ENCODE assay signal across 40 cellular contexts in genomic region chr5:82473262-82473661, GRCh38.
"Had no signal": no experiment of that assay in that cellular context is flagged by ENCODE, and none has a peak within 500 bp of the region (broad histone marks: within the 10 kb centered on the region; RNA-seq: fewer than 3 reads in every experiment).

No MANE protein-coding gene starts in this region.

- H3K4me3 Mint-ChIP-seq: activated naive CD4-positive, alpha-beta T cell treated with anti-CD3 and anti-CD28 coated beads for 36 hours; activated naive CD4-positive, alpha-beta T cell treated with anti-CD3 and anti-CD28 coated beads, Interleukin-2, amount 10 ng/mL, durations not matched to agents 7 days and 5 days; activated naive CD4-positive, alpha-beta T cell treated with anti-CD3 and anti-CD28 coated beads, Interleukin-2, amount 50 U/mL, for 24 hours; activated naive CD8-positive, alpha-beta T cell; activated naive CD8-positive, alpha-beta T cell treated with anti-CD3 and anti-CD28 coated beads for 36 hours; activated naive CD8-positive, alpha-beta T cell treated with anti-CD3 and anti-CD28 coated beads, Interleukin-2, amount 10 ng/mL, durations not matched to agents 7 days and 5 days; activated naive CD8-positive, alpha-beta T cell treated with anti-CD3 and anti-CD28 coated beads, Interleukin-2, amount 50 U/mL, for 24 hours; activated T-cell treated with anti-CD3 and anti-CD28 coated beads, Interleukin-2, amount 50 U/mL, for 24 hours; activated T-cell treated with anti-CD3 and anti-CD28 coated beads, Interleukin-2, amount 50 U/mL, for 4 hours; activated T-cell treated with anti-CD3 and anti-CD28 coated beads, Interleukin-2, amount 50 U/mL, for 72 hours; activated T-helper 1 cell treated with anti-CD3 and anti-CD28 coated beads, Interleukin-12 subunit alpha, Interleukin-12 subunit beta, Interleukin-2, Interleukin-4 antibody, amounts not matched to agents 30 ng/mL and 10 ng/mL and 1 ng/mL, durations not matched to agents 14 hours and 24 hours and 36 hours; activated T-helper 17 cell treated with anti-CD3 and anti-CD28 coated beads, Interleukin-2, amount 50 U/mL, for 72 hours; brain; central memory CD8-positive, alpha-beta T cell had no signal

- H3K36me3 Mint-ChIP-seq: activated naive CD4-positive, alpha-beta T cell treated with anti-CD3 and anti-CD28 coated beads, Interleukin-2, amount 10 ng/mL, durations not matched to agents 7 days and 5 days; activated naive CD4-positive, alpha-beta T cell treated with anti-CD3 and anti-CD28 coated beads, Interleukin-2, amount 50 U/mL, for 24 hours; activated naive CD4-positive, alpha-beta T cell treated with anti-CD3 and anti-CD28 coated beads, Interleukin-2, amount 50 U/mL, for 72 hours; activated naive CD8-positive, alpha-beta T cell; activated naive CD8-positive, alpha-beta T cell treated with anti-CD3 and anti-CD28 coated beads for 36 hours; activated naive CD8-positive, alpha-beta T cell treated with anti-CD3 and anti-CD28 coated beads, Interleukin-2, amount 10 ng/mL, durations not matched to agents 7 days and 5 days; brain had no signal

- H3K9me3 Mint-ChIP-seq: activated naive CD4-positive, alpha-beta T cell treated with anti-CD3 and anti-CD28 coated beads for 36 hours; activated naive CD4-positive, alpha-beta T cell treated with anti-CD3 and anti-CD28 coated beads, Interleukin-2, amount 10 ng/mL, durations not matched to agents 7 days and 5 days; activated naive CD4-positive, alpha-beta T cell treated with anti-CD3 and anti-CD28 coated beads, Interleukin-2, amount 50 U/mL, for 24 hours; activated naive CD4-positive, alpha-beta T cell treated with anti-CD3 and anti-CD28 coated beads, Interleukin-2, amount 50 U/mL, for 72 hours; activated naive CD8-positive, alpha-beta T cell treated with anti-CD3 and anti-CD28 coated beads for 36 hours; activated naive CD8-positive, alpha-beta T cell treated with anti-CD3 and anti-CD28 coated beads, Interleukin-2, amount 10 ng/mL, durations not matched to agents 7 days and 5 days; activated naive CD8-positive, alpha-beta T cell treated with anti-CD3 and anti-CD28 coated beads, Interleukin-2, amount 50 U/mL, for 24 hours; activated T-cell treated with anti-CD3 and anti-CD28 coated beads, Interleukin-2, amount 50 U/mL, for 24 hours; activated T-cell treated with anti-CD3 and anti-CD28 coated beads, Interleukin-2, amount 50 U/mL, for 4 hours; activated T-helper 1 cell treated with anti-CD3 and anti-CD28 coated beads, Interleukin-12 subunit alpha, Interleukin-12 subunit beta, Interleukin-2, Interleukin-4 antibody, amounts not matched to agents 30 ng/mL and 10 ng/mL and 1 ng/mL, durations not matched to agents 14 hours and 24 hours and 36 hours; activated T-helper 17 cell treated with anti-CD3 and anti-CD28 coated beads, Interleukin-2, amount 50 U/mL, for 72 hours; activated T-helper 2 cell treated with anti-CD3 and anti-CD28 coated beads, Interferon-gamma antibody, Interleukin-2, Interleukin-4, amounts not matched to agents 10 μg/mL and 5 μg/mL and 100 μg/mL, durations not matched to agents 14 hours and 24 hours and 36 hours; brain; central memory CD8-positive, alpha-beta T cell had no signal

- H3K4me3 ChIP-seq: adrenal gland, ascending aorta, body of pancreas, breast epithelium, cardiac muscle cell had no signal

- H3K36me3 ChIP-seq: adrenal gland, ascending aorta, brain microvascular endothelial cell, breast epithelium, cardiac muscle cell had no signal

- H3K4me1 ChIP-seq: adrenal gland, ascending aorta, body of pancreas, breast epithelium had no signal

- H3K27ac Mint-ChIP-seq: activated naive CD4-positive, alpha-beta T cell treated with anti-CD3 and anti-CD28 coated beads for 36 hours; activated naive CD4-positive, alpha-beta T cell treated with anti-CD3 and anti-CD28 coated beads, Interleukin-2, amount 10 ng/mL, durations not matched to agents 7 days and 5 days; activated naive CD4-positive, alpha-beta T cell treated with anti-CD3 and anti-CD28 coated beads, Interleukin-2, amount 50 U/mL, for 24 hours; activated naive CD4-positive, alpha-beta T cell treated with anti-CD3 and anti-CD28 coated beads, Interleukin-2, amount 50 U/mL, for 72 hours; activated naive CD8-positive, alpha-beta T cell; activated naive CD8-positive, alpha-beta T cell treated with anti-CD3 and anti-CD28 coated beads for 36 hours; activated naive CD8-positive, alpha-beta T cell treated with anti-CD3 and anti-CD28 coated beads, Interleukin-2, amount 10 ng/mL, durations not matched to agents 7 days and 5 days; activated naive CD8-positive, alpha-beta T cell treated with anti-CD3 and anti-CD28 coated beads, Interleukin-2, amount 50 U/mL, for 24 hours; activated T-cell treated with anti-CD3 and anti-CD28 coated beads, Interleukin-2, amount 50 U/mL, for 24 hours; activated T-cell treated with anti-CD3 and anti-CD28 coated beads, Interleukin-2, amount 50 U/mL, for 72 hours; activated T-helper 1 cell treated with anti-CD3 and anti-CD28 coated beads, Interleukin-12 subunit alpha, Interleukin-12 subunit beta, Interleukin-2, Interleukin-4 antibody, amounts not matched to agents 30 ng/mL and 10 ng/mL and 1 ng/mL, durations not matched to agents 14 hours and 24 hours and 36 hours; activated T-helper 17 cell treated with anti-CD3 and anti-CD28 coated beads, Interleukin-2, amount 50 U/mL, for 72 hours; activated T-helper 2 cell treated with anti-CD3 and anti-CD28 coated beads, Interferon-gamma antibody, Interleukin-2, Interleukin-4, amounts not matched to agents 10 μg/mL and 5 μg/mL and 100 μg/mL, durations not matched to agents 14 hours and 24 hours and 36 hours; brain had no signal

- FAIRE-seq: astrocyte, bronchial epithelial cell had no signal

- H3K27ac ChIP-seq: adrenal gland, ascending aorta, body of pancreas, brain microvascular endothelial cell, breast epithelium, cardiac muscle cell had no signal

- DNase-seq: activated effector memory CD4-positive, alpha-beta T cell treated with anti-CD3 and anti-CD28 coated beads, Interleukin-2, amount 50 U/mL, for 16 hours; activated effector memory CD4-positive, alpha-beta T cell treated with Interleukin-2 at 50 U/mL for 16 hours; activated gamma-delta T cell; activated gamma-delta T cell treated with Interleukin-2 at 50 U/mL for 16 hours; activated naive CD4-positive, alpha-beta T cell; activated naive CD4-positive, alpha-beta T cell treated with anti-CD3 and anti-CD28 coated beads for 36 hours; activated naive CD4-positive, alpha-beta T cell treated with anti-CD3 and anti-CD28 coated beads, Interleukin-2, amount 10 ng/mL, durations not matched to agents 7 days and 5 days; activated naive CD4-positive, alpha-beta T cell treated with anti-CD3 and anti-CD28 coated beads, Interleukin-2, amount 50 U/mL, for 16 hours; activated naive CD4-positive, alpha-beta T cell treated with Interleukin-2 at 50 U/mL for 16 hours; activated naive CD8-positive, alpha-beta T cell treated with anti-CD3 and anti-CD28 coated beads for 36 hours; activated naive CD8-positive, alpha-beta T cell treated with anti-CD3 and anti-CD28 coated beads, Interleukin-2, amount 10 ng/mL, durations not matched to agents 7 days and 5 days; activated naive CD8-positive, alpha-beta T cell treated with anti-CD3 and anti-CD28 coated beads, Interleukin-2, amount 50 U/mL, for 24 hours; activated T-cell treated with anti-CD3 and anti-CD28 coated beads, Interleukin-2, amount 50 U/mL, for 1 hour; activated T-cell treated with anti-CD3 and anti-CD28 coated beads, Interleukin-2, amount 50 U/mL, for 24 hours; activated T-cell treated with anti-CD3 and anti-CD28 coated beads, Interleukin-2, amount 50 U/mL, for 4 hours; activated T-cell treated with anti-CD3 and anti-CD28 coated beads, Interleukin-2, amount 50 U/mL, for 48 hours; activated T-cell treated with anti-CD3 and anti-CD28 coated beads, Interleukin-2, amount 50 U/mL, for 72 hours; adrenal gland; amniotic stem cell; amygdala; anterior cingulate cortex; aorta; body of pancreas; brain microvascular endothelial cell; caudate nucleus; central memory CD4-positive, alpha-beta T cell; cerebellar nuclear complex had no signal

- H3K4me1 Mint-ChIP-seq: activated naive CD4-positive, alpha-beta T cell treated with anti-CD3 and anti-CD28 coated beads, Interleukin-2, amount 10 ng/mL, durations not matched to agents 7 days and 5 days; activated naive CD4-positive, alpha-beta T cell treated with anti-CD3 and anti-CD28 coated beads, Interleukin-2, amount 50 U/mL, for 24 hours; activated naive CD8-positive, alpha-beta T cell treated with anti-CD3 and anti-CD28 coated beads for 36 hours; activated naive CD8-positive, alpha-beta T cell treated with anti-CD3 and anti-CD28 coated beads, Interleukin-2, amount 10 ng/mL, durations not matched to agents 7 days and 5 days; activated naive CD8-positive, alpha-beta T cell treated with anti-CD3 and anti-CD28 coated beads, Interleukin-2, amount 50 U/mL, for 24 hours; activated T-helper 17 cell treated with anti-CD3 and anti-CD28 coated beads, Interleukin-2, amount 50 U/mL, for 72 hours; central memory CD8-positive, alpha-beta T cell had no signal

- ATAC-seq: activated naive CD8-positive, alpha-beta T cell treated with anti-CD3 and anti-CD28 coated beads, Interleukin-2, amount 50 U/mL, for 24 hours; activated T-cell treated with anti-CD3 and anti-CD28 coated beads, Interleukin-2, amount 50 U/mL, for 4 hours; activated T-helper 17 cell treated with anti-CD3 and anti-CD28 coated beads, Interleukin-2, amount 50 U/mL, for 72 hours; body of pancreas had no signal

- H3K9me3 ChIP-seq: adrenal gland, ascending aorta, body of pancreas, breast epithelium had no signal

- H3K27me3 ChIP-seq: adrenal gland, ascending aorta, body of pancreas, brain microvascular endothelial cell, breast epithelium, cardiac muscle cell had no signal

- H3K27me3 Mint-ChIP-seq: activated naive CD4-positive, alpha-beta T cell treated with anti-CD3 and anti-CD28 coated beads, Interleukin-2, amount 10 ng/mL, durations not matched to agents 7 days and 5 days; activated naive CD8-positive, alpha-beta T cell treated with anti-CD3 and anti-CD28 coated beads for 36 hours; activated naive CD8-positive, alpha-beta T cell treated with anti-CD3 and anti-CD28 coated beads, Interleukin-2, amount 50 U/mL, for 24 hours; activated T-helper 17 cell treated with anti-CD3 and anti-CD28 coated beads, Interleukin-2, amount 50 U/mL, for 72 hours; brain; central memory CD8-positive, alpha-beta T cell had no signal
